Comparison of ENCODE assay signal across 15 cellular contexts in the genomic region with DNA sequence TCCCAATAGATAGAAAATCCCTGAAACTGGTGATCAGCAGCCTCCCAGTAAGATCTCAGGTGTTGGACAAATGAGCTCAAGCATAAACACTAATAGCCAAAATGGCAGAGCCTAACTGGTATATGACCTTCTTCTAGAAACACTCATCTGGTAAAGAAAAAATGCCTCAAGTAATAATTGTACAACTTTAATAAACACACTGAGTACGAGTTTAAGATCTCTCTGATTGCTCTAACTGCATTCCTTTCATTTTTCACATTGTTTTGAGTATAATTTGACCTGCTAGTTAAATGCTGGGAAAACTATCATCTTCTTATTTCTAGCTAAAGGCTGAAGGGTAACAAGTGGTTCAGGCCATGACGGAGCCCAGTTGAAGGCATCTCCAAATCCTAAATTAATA.
"Had no signal": no experiment of that assay in that cellular context is flagged by ENCODE, and none has a peak within 500 bp of the region (broad histone marks: within the 10 kb centered on the region; RNA-seq: fewer than 3 reads in every experiment).

No MANE protein-coding gene starts in this region.

- H3K4me3 Mint-ChIP-seq: activated CD4-positive, alpha-beta T cell treated with anti-CD3 and anti-CD28 coated beads, Interleukin-2, amount 10 ng/mL, durations not matched to agents 7 days and 5 days; activated naive CD8-positive, alpha-beta T cell treated with anti-CD3 and anti-CD28 coated beads, Interleukin-2, amount 10 ng/mL, durations not matched to agents 7 days and 5 days; naive thymus-derived CD4-positive, alpha-beta T cell; stimulated activated naive B cell treated with anti-CD40 and anti-IgM and Interleukin-4, amounts not matched to agents 10 μg/mL and 1 μg/mL and 100 μg/mL, for 72 hours had no signal

- ATAC-seq: lower lobe of right lung; naive thymus-derived CD4-positive, alpha-beta T cell; stimulated activated naive B cell treated with anti-CD40 and anti-IgM and Interleukin-4, amounts not matched to agents 10 μg/mL and 1 μg/mL and 100 μg/mL, for 72 hours had no signal

- H3K36me3 Mint-ChIP-seq: activated naive CD8-positive, alpha-beta T cell treated with anti-CD3 and anti-CD28 coated beads, Interleukin-2, amount 10 ng/mL, durations not matched to agents 7 days and 5 days; naive thymus-derived CD4-positive, alpha-beta T cell; stimulated activated naive B cell treated with anti-CD40 and anti-IgM and Interleukin-4, amounts not matched to agents 10 μg/mL and 1 μg/mL and 100 μg/mL, for 72 hours had no signal

- H3K27ac ChIP-seq: ascending aorta, lower lobe of right lung, parathyroid adenoma, thyroid gland had no signal

- DNase-seq: activated CD4-positive, alpha-beta T cell treated with anti-CD3 and anti-CD28 coated beads, Interleukin-2, amount 10 ng/mL, durations not matched to agents 7 days and 5 days; activated CD8-positive, alpha-beta memory T cell treated with anti-CD3 and anti-CD28 coated beads for 24 hours; activated naive CD4-positive, alpha-beta T cell; activated naive CD8-positive, alpha-beta T cell treated with anti-CD3 and anti-CD28 coated beads, Interleukin-2, amount 10 ng/mL, durations not matched to agents 7 days and 5 days; glutamatergic neuron; lower lobe of right lung; naive thymus-derived CD4-positive, alpha-beta T cell; retina; stimulated activated naive B cell treated with anti-CD40 and anti-IgM and Interleukin-4, amounts not matched to agents 10 μg/mL and 1 μg/mL and 100 μg/mL, for 72 hours; SW 1271; thyroid gland had no signal

- H3K36me3 ChIP-seq: ascending aorta, lower lobe of right lung, thyroid gland had no signal

- H3K27ac Mint-ChIP-seq: activated CD4-positive, alpha-beta T cell treated with anti-CD3 and anti-CD28 coated beads, Interleukin-2, amount 10 ng/mL, durations not matched to agents 7 days and 5 days; activated naive CD8-positive, alpha-beta T cell treated with anti-CD3 and anti-CD28 coated beads, Interleukin-2, amount 10 ng/mL, durations not matched to agents 7 days and 5 days; naive thymus-derived CD4-positive, alpha-beta T cell; stimulated activated naive B cell treated with anti-CD40 and anti-IgM and Interleukin-4, amounts not matched to agents 10 μg/mL and 1 μg/mL and 100 μg/mL, for 72 hours had no signal

- H3K4me3 ChIP-seq: ascending aorta, lower lobe of right lung, thyroid gland had no signal

- FAIRE-seq: colon, urothelium cell line had no signal

- H3K9me3 ChIP-seq: ascending aorta, lower lobe of right lung, thyroid gland had no signal

- H3K27me3 ChIP-seq: ascending aorta, thyroid gland had no signal

- H3K79me2 ChIP-seq: parathyroid adenoma had no signal

- H3K27me3 Mint-ChIP-seq: activated CD4-positive, alpha-beta T cell treated with anti-CD3 and anti-CD28 coated beads, Interleukin-2, amount 10 ng/mL, durations not matched to agents 7 days and 5 days; activated naive CD8-positive, alpha-beta T cell treated with anti-CD3 and anti-CD28 coated beads, Interleukin-2, amount 10 ng/mL, durations not matched to agents 7 days and 5 days; naive thymus-derived CD4-positive, alpha-beta T cell; stimulated activated naive B cell treated with anti-CD40 and anti-IgM and Interleukin-4, amounts not matched to agents 10 μg/mL and 1 μg/mL and 100 μg/mL, for 72 hours had no signal

- H3K4me1 Mint-ChIP-seq: activated CD4-positive, alpha-beta T cell treated with anti-CD3 and anti-CD28 coated beads, Interleukin-2, amount 10 ng/mL, durations not matched to agents 7 days and 5 days; activated naive CD8-positive, alpha-beta T cell treated with anti-CD3 and anti-CD28 coated beads, Interleukin-2, amount 10 ng/mL, durations not matched to agents 7 days and 5 days; naive thymus-derived CD4-positive, alpha-beta T cell; stimulated activated naive B cell treated with anti-CD40 and anti-IgM and Interleukin-4, amounts not matched to agents 10 μg/mL and 1 μg/mL and 100 μg/mL, for 72 hours had no signal

- H3K9ac ChIP-seq: parathyroid adenoma had no signal

- H3K9me3 Mint-ChIP-seq: activated CD4-positive, alpha-beta T cell treated with anti-CD3 and anti-CD28 coated beads, Interleukin-2, amount 10 ng/mL, durations not matched to agents 7 days and 5 days; activated naive CD8-positive, alpha-beta T cell treated with anti-CD3 and anti-CD28 coated beads, Interleukin-2, amount 10 ng/mL, durations not matched to agents 7 days and 5 days had no signal

- H2AFZ ChIP-seq: parathyroid adenoma had no signal

- H3K4me1 ChIP-seq: ascending aorta, lower lobe of right lung, parathyroid adenoma, thyroid gland had no signal
